21 cellular contexts compared by ENCODE assay signal in genomic region chr22:36682835-36683234, GRCh38.
A peak's percentile ranks its signal among the peaks of the same experiment; 100 is the strongest.
DNase-seq lines count a peak whose midpoint lies in the region; ATAC-seq lines count a peak whose summit lies in the region.
"Had no signal": no experiment of that assay in that cellular context is flagged by ENCODE, and none has a peak within 500 bp of the region (broad histone marks: within the 10 kb centered on the region; RNA-seq: fewer than 3 reads in every experiment).

No MANE protein-coding gene starts in this region.

- no peaks in the 10 kb centered on the region for H3K36me3 ChIP-seq in SK-N-MC (ENCODE audit: insufficient read depth, low read length)
- H3K36me3 ChIP-seq: BLaER1, HAP-1 had no signal

- DNase-seq in NCI-H82 (lab: John Stamatoyannopoulos, UW) (peak; percentile 45), NCI-H82 treated with DMSO at 0.1 percent for 48 hours (lab: John Stamatoyannopoulos, UW; ENCODE audit: unreplicated experiment) (no peak), NCI-H524 treated with DMSO at 0.1 percent for 48 hours (lab: John Stamatoyannopoulos, UW) (peak; percentile 69), SK-N-MC (ENCODE audit: low read depth, low spot score) (peak; percentile 8)
- DNase-seq: Caco-2; CD4-positive, CD25-positive, alpha-beta regulatory T cell; CD8-positive, alpha-beta T cell; DMS 273 treated with DMSO at 0.1 percent for 48 hours; DMS79; EL; GDM1; GOT3; HFFc6 had no signal

- no peaks in the 10 kb centered on the region for H3K9me3 ChIP-seq in SK-N-MC (ENCODE audit: low read depth, low read length)
- H3K9me3 ChIP-seq: BLaER1, Caco-2, HAP-1 had no signal

- H3K9ac ChIP-seq in SK-N-MC (ENCODE audit: insufficient read length): no peak overlapping the region
- H3K9ac ChIP-seq: BLaER1 had no signal

- H3K27ac ChIP-seq in SK-N-MC: no peak overlapping the region
- H3K27ac ChIP-seq: 22Rv1, BLaER1, C4-2B had no signal

- H3K4me3 ChIP-seq in SK-N-MC: no peak overlapping the region
- H3K4me3 ChIP-seq: BLaER1, GM12878, HAP-1 had no signal

- ATAC-seq in HG02610 (IDR thresholded peaks at IDR 0.05; ENCODE audit: unreplicated experiment) (no peak), GM19452 (IDR thresholded peaks at IDR 0.05; ENCODE audit: unreplicated experiment) (no peak), HG03159 (IDR thresholded peaks at IDR 0.05; ENCODE audit: unreplicated experiment) (no peak)
- ATAC-seq: CD8-positive, alpha-beta T cell; GM12878 had no signal
